Comparison of ENCODE assay signal across 8 cellular contexts in the genomic region with DNA sequence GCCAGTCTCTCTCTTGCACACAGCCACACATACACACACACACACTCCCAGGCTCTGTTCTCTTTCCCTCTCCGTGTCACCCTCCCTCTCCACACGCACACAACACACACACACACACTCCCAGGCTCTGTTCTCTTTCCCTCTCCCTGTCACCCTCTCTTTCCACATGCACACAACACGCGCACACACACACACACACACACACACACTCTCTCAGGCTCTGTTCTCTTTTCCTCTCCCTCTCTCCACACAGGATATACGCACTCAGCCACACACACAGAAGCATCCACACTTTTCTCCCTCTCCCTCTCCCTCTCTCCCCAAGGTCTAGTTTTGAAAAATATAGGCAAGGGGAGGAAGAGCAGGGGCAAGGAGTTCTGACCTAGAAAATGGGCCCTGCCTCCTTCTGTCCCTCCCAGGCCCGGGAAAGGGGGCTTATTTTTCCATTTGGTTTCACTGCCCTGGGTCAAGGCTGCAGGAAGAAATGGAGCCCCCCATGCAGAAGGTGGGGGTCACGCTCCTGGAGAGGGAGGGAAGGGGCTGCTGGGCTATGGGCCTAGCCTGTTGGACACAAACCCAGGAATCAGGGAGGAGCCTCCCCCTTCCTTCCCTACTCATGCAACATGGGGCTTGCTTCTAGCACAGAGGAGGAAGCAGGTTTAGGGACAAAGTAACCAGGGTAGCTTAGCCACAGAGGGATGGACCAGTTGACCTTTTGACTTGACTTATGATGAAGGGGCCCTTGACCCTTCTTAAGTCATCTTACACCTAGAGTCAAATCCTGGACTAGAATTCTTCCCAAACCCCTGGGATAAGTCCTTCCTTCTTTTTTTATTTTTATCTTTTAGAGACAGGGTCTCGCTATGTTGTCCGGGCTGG.
DNase-seq lines count a peak whose midpoint lies in the region; ATAC-seq and TF ChIP-seq lines count a peak whose summit lies in the region.
"Had no signal": no experiment of that assay in that cellular context is flagged by ENCODE, and none has a peak within 500 bp of the region (broad histone marks: within the 10 kb centered on the region; RNA-seq: fewer than 3 reads in every experiment).

No MANE protein-coding gene starts in this region.

- no peak overlapping the region for H3K27ac ChIP-seq in CD8-positive, alpha-beta memory T cell (ENCODE audit: low read depth, low read length)
- H3K27ac ChIP-seq in neural cell (ENCODE audit: low read length) = peak overlapping the region; percentile 18

- H4K20me1 ChIP-seq in neural cell (ENCODE audit: insufficient read depth) = no peaks in the 10 kb centered on the region

- H3K9me2 ChIP-seq in neural cell (ENCODE audit: insufficient read depth, low read length) = no peaks in the 10 kb centered on the region

- CTCF ChIA-PET in CD8-positive, alpha-beta memory T cell (lab: Charles Lee) = interaction anchor here (0.6 to 6.3 kb wide), 3 partner anchors 11 to 63 kb away, joined by 3 to 48 read pairs (median 3); no protein-coding TSS in a partner anchor

- H3K27me3 ChIP-seq in CD8-positive, alpha-beta memory T cell (ENCODE audit: insufficient read depth, low read length, poor library complexity, severe bottlenecking) = no peaks in the 10 kb centered on the region
- H3K27me3 ChIP-seq in neural cell (ENCODE audit: insufficient read depth, low read depth, low read length) = no peaks in the 10 kb centered on the region

- no peak for TF ChIP-seq CTCF in brain (conservative IDR thresholded peaks at IDR 0.05)
- no peak for TF ChIP-seq CTCF in neural cell (IDR thresholded peaks at IDR 0.05; ENCODE audit: poor library complexity, severe bottlenecking)

- H3K4me1 Mint-ChIP-seq in CD8-positive, alpha-beta memory T cell = peaks cover 68 to 74% (median 73%) of the 10 kb centered on the region in 3 donors
- H3K4me1 Mint-ChIP-seq in IgD-negative memory B cell (peaks cover 23 to 26% (median 24%) of the 10 kb centered on the region in 3 donors), brain (peaks cover 69% of the 10 kb centered on the region)

- no peaks in the 10 kb centered on the region for H3K9me3 ChIP-seq in CD8-positive, alpha-beta memory T cell (ENCODE audit: low read length)
- no peaks in the 10 kb centered on the region for H3K9me3 ChIP-seq in neural cell (ENCODE audit: low read length)
- H3K9me3 ChIP-seq: transverse colon had no signal

- H3K27ac Mint-ChIP-seq in CD8-positive, alpha-beta memory T cell = peak overlapping the region; percentile 86 to 99 (median 95)
- H3K27ac Mint-ChIP-seq in IgD-negative memory B cell = peak overlapping the region in 2 of 3 donors; percentile 30 to 37
- peak overlapping the region; percentile 64 to 99 (median 88) for H3K27ac Mint-ChIP-seq in brain

- no peaks in the 10 kb centered on the region for H3F3A ChIP-seq in neural cell (ENCODE audit: insufficient read depth, low read length, poor library complexity, severe bottlenecking)

- H3K9me3 Mint-ChIP-seq in CD8-positive, alpha-beta memory T cell = no peaks in the 10 kb centered on the region
- H3K9me3 Mint-ChIP-seq in IgD-negative memory B cell (no peaks in the 10 kb centered on the region), brain (peaks cover 0 to 8% (median 0%) of the 10 kb centered on the region in 5 experiments)

- peak overlapping the region; percentile 70 to 79 (median 74) for H3K4me3 Mint-ChIP-seq in CD8-positive, alpha-beta memory T cell
- H3K4me3 Mint-ChIP-seq in IgD-negative memory B cell (peak overlapping the region in 3 of 4 donors; percentile 16 to 90 (median 76)), brain (peak overlapping the region; percentile 35 to 68 (median 65))

- H3K36me3 ChIP-seq in CD8-positive, alpha-beta memory T cell (ENCODE audit: insufficient read depth, low read length) = no peaks in the 10 kb centered on the region
- no peaks in the 10 kb centered on the region for H3K36me3 ChIP-seq in neural cell (ENCODE audit: insufficient read depth, low read length)
- H3K36me3 ChIP-seq: transverse colon had no signal

- ATAC-seq in GM19324 (IDR thresholded peaks at IDR 0.05; ENCODE audit: low FRiP score, unreplicated experiment) = no peak
- no peak for ATAC-seq in GM21360 (IDR thresholded peaks at IDR 0.05; ENCODE audit: unreplicated experiment)

- H3K4me3 ChIP-seq in CD8-positive, alpha-beta memory T cell (ENCODE audit: low read length) = no peak overlapping the region
- peak overlapping the region; percentile 25 for H3K4me3 ChIP-seq in neural cell (ENCODE audit: low read length)
- H3K4me3 ChIP-seq: transverse colon had no signal

- no peak for DNase-seq in CD8-positive, alpha-beta memory T cell
- DNase-seq in NCI-H526 treated with DMSO at 0.1 percent for 48 hours (lab: John Stamatoyannopoulos, UW) = no peak
- DNase-seq: transverse colon had no signal

- H3K79me2 ChIP-seq in neural cell (replicated peaks; ENCODE audit: insufficient read depth, low read length) = no peaks in the 10 kb centered on the region

- H2AFZ ChIP-seq in neural cell (ENCODE audit: low read depth, low read length) = peak overlapping the region; percentile 58

- H3K36me3 Mint-ChIP-seq in CD8-positive, alpha-beta memory T cell = no peaks in the 10 kb centered on the region
- no peaks in the 10 kb centered on the region for H3K36me3 Mint-ChIP-seq in IgD-negative memory B cell
- no peaks in the 10 kb centered on the region for H3K36me3 Mint-ChIP-seq in brain

- peak overlapping the region; percentile 44 for H3K9ac ChIP-seq in neural cell (ENCODE audit: low read length)

- peaks cover 61% of the 10 kb centered on the region for H3K4me1 ChIP-seq in CD8-positive, alpha-beta memory T cell (ENCODE audit: insufficient read depth, low read length)

- no peaks in the 10 kb centered on the region for H3K27me3 Mint-ChIP-seq in CD8-positive, alpha-beta memory T cell
- peaks cover 26% of the 10 kb centered on the region for H3K27me3 Mint-ChIP-seq in IgD-negative memory B cell
- H3K27me3 Mint-ChIP-seq in brain = peaks cover 4% of the 10 kb centered on the region

- TF ChIP-seq EP300 in neural cell (conservative IDR thresholded peaks at IDR 0.05; ENCODE audit: poor library complexity, severe bottlenecking) = peak; percentile 25

- peak overlapping the region; percentile 27 for H3K4me2 ChIP-seq in neural cell (ENCODE audit: low read length)

- peak; percentile 7 for TF ChIP-seq RAD21 in neural cell (conservative IDR thresholded peaks at IDR 0.05)

- POLR2A ChIA-PET in CD8-positive, alpha-beta memory T cell (lab: Charles Lee) = interaction anchor here (0.5 to 1.7 kb wide), 8 partner anchors 10 to 72 kb away, joined by 3 to 8 read pairs (median 4); a partner anchor contains a TSS

TF ChIP-seq in neural cell, 6 proteins besides CTCF, POLR2A, EP300 and RAD21:
- TF ChIP-seq MXI1 (conservative IDR thresholded peaks at IDR 0.05; ENCODE audit: poor library complexity, severe bottlenecking) (peak; percentile 32), SMC3 (conservative IDR thresholded peaks at IDR 0.05; ENCODE audit: poor library complexity) (peak; percentile 14), TAF1 (IDR thresholded peaks at IDR 0.05; ENCODE audit: low read depth) (no peak)
- TF ChIP-seq, protein P1, sequence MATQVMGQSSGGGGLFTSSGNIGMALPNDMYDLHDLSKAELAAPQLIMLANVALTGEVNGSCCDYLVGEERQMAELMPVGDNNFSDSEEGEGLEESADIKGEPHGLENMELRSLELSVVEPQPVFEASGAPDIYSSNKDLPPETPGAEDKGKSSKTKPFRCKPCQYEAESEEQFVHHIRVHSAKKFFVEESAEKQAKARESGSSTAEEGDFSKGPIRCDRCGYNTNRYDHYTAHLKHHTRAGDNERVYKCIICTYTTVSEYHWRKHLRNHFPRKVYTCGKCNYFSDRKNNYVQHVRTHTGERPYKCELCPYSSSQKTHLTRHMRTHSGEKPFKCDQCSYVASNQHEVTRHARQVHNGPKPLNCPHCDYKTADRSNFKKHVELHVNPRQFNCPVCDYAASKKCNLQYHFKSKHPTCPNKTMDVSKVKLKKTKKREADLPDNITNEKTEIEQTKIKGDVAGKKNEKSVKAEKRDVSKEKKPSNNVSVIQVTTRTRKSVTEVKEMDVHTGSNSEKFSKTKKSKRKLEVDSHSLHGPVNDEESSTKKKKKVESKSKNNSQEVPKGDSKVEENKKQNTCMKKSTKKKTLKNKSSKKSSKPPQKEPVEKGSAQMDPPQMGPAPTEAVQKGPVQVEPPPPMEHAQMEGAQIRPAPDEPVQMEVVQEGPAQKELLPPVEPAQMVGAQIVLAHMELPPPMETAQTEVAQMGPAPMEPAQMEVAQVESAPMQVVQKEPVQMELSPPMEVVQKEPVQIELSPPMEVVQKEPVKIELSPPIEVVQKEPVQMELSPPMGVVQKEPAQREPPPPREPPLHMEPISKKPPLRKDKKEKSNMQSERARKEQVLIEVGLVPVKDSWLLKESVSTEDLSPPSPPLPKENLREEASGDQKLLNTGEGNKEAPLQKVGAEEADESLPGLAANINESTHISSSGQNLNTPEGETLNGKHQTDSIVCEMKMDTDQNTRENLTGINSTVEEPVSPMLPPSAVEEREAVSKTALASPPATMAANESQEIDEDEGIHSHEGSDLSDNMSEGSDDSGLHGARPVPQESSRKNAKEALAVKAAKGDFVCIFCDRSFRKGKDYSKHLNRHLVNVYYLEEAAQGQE (IDR thresholded peaks at IDR 0.05; ENCODE audit: borderline replicate concordance) = no peak

Comparison
In these comparisons a context has a peak if more than half of its experiments do, and no peak if none do; other contexts are left out.
1. H3K27ac Mint-ChIP-seq: peak in every context shown above with its lines; median percentile 95 in CD8-positive, alpha-beta memory T cell; 88 in brain; 34 in IgD-negative memory B cell.